In genomic region chrX:151970661-151971060, GRCh38 we compare ENCODE assay signal across 9 cellular contexts. TPM values are rescaled to one million over a fixed set of nuclear protein-coding genes. Genes with fewer than 3 reads are reported as not detected.
DNase-seq lines count a peak whose midpoint lies in the region; ATAC-seq, FAIRE-seq and TF ChIP-seq lines count a peak whose summit lies in the region.
"Had no signal": no experiment of that assay in that cellular context is flagged by ENCODE, and none has a peak within 500 bp of the region (broad histone marks: within the 10 kb centered on the region; RNA-seq: fewer than 3 reads in every experiment).

No MANE protein-coding gene starts in this region.

- peak; percentile 86 for ATAC-seq in SK-N-SH treated with all-trans-retinoic acid at 6 μM for 48 hours
- ATAC-seq in HG02763 (IDR thresholded peaks at IDR 0.05; ENCODE audit: unreplicated experiment): no peak
- ATAC-seq in HG03095 (IDR thresholded peaks at IDR 0.05; ENCODE audit: unreplicated experiment): no peak

- no peak for TF ChIP-seq POLR2A in GM12891 (IDR thresholded peaks at IDR 0.05; ENCODE audit: low read depth, low read length)

- peak; percentile 96 for DNase-seq in EH (ENCODE audit: low read depth)
- DNase-seq in foreskin fibroblast: peak; percentile 76 to 89
- DNase-seq in retinal pigment epithelial cell (ENCODE audit: low read depth): peak; percentile 43
- no peak for DNase-seq in cortex of kidney (lab: John Stamatoyannopoulos, UW)
- no peak for DNase-seq in GM12891 (ENCODE audit: insufficient read length, low spot score)
- DNase-seq: NCI-H1092 treated with DMSO at 0.1 percent for 48 hours had no signal

- TF ChIP-seq CTCF in foreskin fibroblast (IDR thresholded peaks at IDR 0.05; ENCODE audit: low read depth, low read length) (no peak), retinal pigment epithelial cell (conservative IDR thresholded peaks at IDR 0.05; ENCODE audit: low read depth, low read length) (no peak)

- H3K4me3 ChIP-seq in foreskin fibroblast (ENCODE audit: low read depth in 1 of 2, low read length in 2 of 2): peak overlapping the region in 1 of 2 donors; percentile 24
- H3K4me3 ChIP-seq in retinal pigment epithelial cell (ENCODE audit: low read length): no peak overlapping the region

- no peak for FAIRE-seq in GM12891 (lab: Jason Lieb, UNC)

TF ChIP-seq in SK-N-SH treated with all-trans-retinoic acid at 6 μM for 48 hours, 23 proteins besides CTCF, POLR2A, EP300 and RAD21:
- TF ChIP-seq PPARA (CRISPR knock-in tag; IDR thresholded peaks at IDR 0.05; ENCODE audit: borderline replicate concordance) (no peak), ZNF565 (CRISPR knock-in tag; conservative IDR thresholded peaks at IDR 0.05; ENCODE audit: low read depth) (no peak), ZNF8 (CRISPR knock-in tag; IDR thresholded peaks at IDR 0.05) (no peak), ESRRG (CRISPR knock-in tag; IDR thresholded peaks at IDR 0.05) (no peak), ZFP30 (CRISPR knock-in tag; IDR thresholded peaks at IDR 0.05) (no peak), ZC3H10 (CRISPR knock-in tag; IDR thresholded peaks at IDR 0.05) (no peak), TCF4 (CRISPR knock-in tag; IDR thresholded peaks at IDR 0.05; ENCODE audit: borderline replicate concordance) (no peak), RARB (CRISPR knock-in tag; IDR thresholded peaks at IDR 0.05) (no peak), SNAI2 (CRISPR knock-in tag; IDR thresholded peaks at IDR 0.05) (no peak), ZFP3 (CRISPR knock-in tag; IDR thresholded peaks at IDR 0.05) (no peak), CREB5 (CRISPR knock-in tag; IDR thresholded peaks at IDR 0.05; ENCODE audit: low read depth) (no peak), CSDC2 (CRISPR knock-in tag; IDR thresholded peaks at IDR 0.05) (no peak), GLIS3 (CRISPR knock-in tag; IDR thresholded peaks at IDR 0.05) (no peak), BACH2 (CRISPR knock-in tag; IDR thresholded peaks at IDR 0.05; ENCODE audit: borderline replicate concordance) (no peak), OSR1 (CRISPR knock-in tag; IDR thresholded peaks at IDR 0.05) (no peak)
TF ChIP-seq in SK-N-SH treated with all-trans-retinoic acid at 6 μM for 48 hours: peak in this region for 0.

TF ChIP-seq in GM12891, 5 proteins besides CTCF, POLR2A, EP300 and RAD21:
- TF ChIP-seq PAX5 (IDR thresholded peaks at IDR 0.05; ENCODE audit: insufficient read depth, low read length, severe bottlenecking) (no peak), POLR2AphosphoS5 (IDR thresholded peaks at IDR 0.05; ENCODE audit: low read depth, low read length) (no peak), SPI1 (IDR thresholded peaks at IDR 0.05; ENCODE audit: low read depth, low read length) (no peak), POU2F2 (IDR thresholded peaks at IDR 0.05; ENCODE audit: low read depth, low read length) (no peak), TAF1 (IDR thresholded peaks at IDR 0.05; ENCODE audit: low read depth, low read length) (no peak)

RNA-seq across cellular contexts. Expression of gene GABRE, which starts 3.8 kb away (rescaled TPM):
- polyA plus RNA-seq in GM12891 (2012; ENCODE audit: low read depth, missing spikeins): not detected

RNA-seq across cellular contexts. Expression of gene MAGEA4, which starts 58.0 kb away (rescaled TPM):
- not detected for polyA plus RNA-seq in GM12891 (2012; ENCODE audit: low read depth, missing spikeins)

Comparison
In these comparisons a context has a peak if more than half of its experiments do, and no peak if none do; other contexts are left out.
1. DNase-seq: peak in EH (single experiment), foreskin fibroblast (2 of 2) and retinal pigment epithelial cell (single experiment); none in cortex of kidney (single experiment) and GM12891 (single experiment).